ENCODE assay signal across 8 cellular contexts in genomic region chr2:43228782-43229659, GRCh38. TPM values are rescaled to one million over a fixed set of nuclear protein-coding genes. Genes with fewer than 3 reads are reported as not detected.
DNase-seq lines count a peak whose midpoint lies in the region; ATAC-seq, FAIRE-seq and TF ChIP-seq lines count a peak whose summit lies in the region.

No MANE protein-coding gene starts in this region.

- no peaks in the 10 kb centered on the region for H3K9me1 ChIP-seq in keratinocyte (ENCODE audit: control insufficient read depth, extremely low read depth, insufficient read depth, low read length)

- H3K4me2 ChIP-seq in keratinocyte (ENCODE audit: control insufficient read depth, extremely low read depth, insufficient read depth, low read depth, low read length) = peak overlapping the region; percentile 89

- H3K4me1 ChIP-seq in keratinocyte (ENCODE audit: control insufficient read depth, extremely low read depth, insufficient read depth, low read length) (peaks cover 19% of the 10 kb centered on the region), suprapubic skin (peaks cover 21% of the 10 kb centered on the region), BE2C (peaks cover 7% of the 10 kb centered on the region)

- ATAC-seq in activated CD4-positive, alpha-beta T cell treated with anti-CD3 and anti-CD28 coated beads for 36 hours = no peak
- ATAC-seq in activated T-helper 17 cell treated with anti-CD3 and anti-CD28 coated beads, Interleukin-2, amount 50 U/mL, for 72 hours (replicated peaks) = no peak
- ATAC-seq in GM19023 (IDR thresholded peaks at IDR 0.05; ENCODE audit: unreplicated experiment) = no peak

- POLR2A ChIA-PET in activated CD4-positive, alpha-beta T cell treated with anti-CD3 and anti-CD28 coated beads for 36 hours (lab: Charles Lee) = interaction anchor here (0.6 to 3.3 kb wide), 9 partner anchors 65 to 296 kb away, joined by 3 to 14 read pairs (median 4); no protein-coding TSS in a partner anchor

- peak overlapping the region; percentile 3 for H3K9ac ChIP-seq in keratinocyte (ENCODE audit: control insufficient read depth, extremely low read depth, insufficient read depth, low read length)

- H3K36me3 ChIP-seq in keratinocyte (ENCODE audit: control insufficient read depth in 2 of 2, extremely low read depth in 1 of 2, insufficient read depth in 2 of 2, low read length in 2 of 2) = peaks cover 11 to 17% of the 10 kb centered on the region in 2 experiments
- peaks cover 32% of the 10 kb centered on the region for H3K36me3 ChIP-seq in suprapubic skin
- peaks cover 18% of the 10 kb centered on the region for H3K36me3 ChIP-seq in BE2C

- no peak for TF ChIP-seq CTCF in keratinocyte (optimal IDR thresholded peaks at IDR 0.05 in 1 of 3, IDR thresholded peaks at IDR 0.05 in 1 of 3, conservative IDR thresholded peaks at IDR 0.05 in 1 of 3; ENCODE audit: extremely low read depth in 1 of 3, insufficient read depth in 2 of 3, low read length in 3 of 3)
- no peak for TF ChIP-seq CTCF in suprapubic skin (IDR thresholded peaks at IDR 0.05)
- TF ChIP-seq CTCF in BE2C (IDR thresholded peaks at IDR 0.05; ENCODE audit: low read depth, low read length) = no peak

- 29% methylated on average over 6 of the region's 6 CpGs for WGBS in suprapubic skin

- H2AFZ ChIP-seq in keratinocyte (ENCODE audit: control insufficient read depth, low read length) = no peak overlapping the region

- H3K9me3 Mint-ChIP-seq in activated CD4-positive, alpha-beta T cell treated with anti-CD3 and anti-CD28 coated beads for 36 hours (ENCODE audit: low read depth) = no peaks in the 10 kb centered on the region
- H3K9me3 Mint-ChIP-seq in activated T-helper 17 cell treated with anti-CD3 and anti-CD28 coated beads, Interleukin-2, amount 50 U/mL, for 72 hours = no peaks in the 10 kb centered on the region

- CTCF ChIA-PET in activated CD4-positive, alpha-beta T cell treated with anti-CD3 and anti-CD28 coated beads for 36 hours (lab: Charles Lee) = interaction anchor here (0.6 to 4.5 kb wide), 68 partner anchors 8 to 418 kb away, joined by 3 to 239 read pairs (median 4); no protein-coding TSS in a partner anchor

- H3K79me2 ChIP-seq in keratinocyte (ENCODE audit: control insufficient read depth, insufficient read depth, low read length) = peaks cover 38% of the 10 kb centered on the region

- TF ChIP-seq EP300 in suprapubic skin (IDR thresholded peaks at IDR 0.05) = no peak

- no peaks in the 10 kb centered on the region for H3K27me3 Mint-ChIP-seq in activated CD4-positive, alpha-beta T cell treated with anti-CD3 and anti-CD28 coated beads for 36 hours
- no peaks in the 10 kb centered on the region for H3K27me3 Mint-ChIP-seq in activated T-helper 17 cell treated with anti-CD3 and anti-CD28 coated beads, Interleukin-2, amount 50 U/mL, for 72 hours

- peak overlapping the region; percentile 36 for H3K4me3 Mint-ChIP-seq in activated CD4-positive, alpha-beta T cell treated with anti-CD3 and anti-CD28 coated beads for 36 hours
- peak overlapping the region; percentile 89 for H3K4me3 Mint-ChIP-seq in activated T-helper 17 cell treated with anti-CD3 and anti-CD28 coated beads, Interleukin-2, amount 50 U/mL, for 72 hours

- H3K27ac ChIP-seq in keratinocyte (ENCODE audit: control insufficient read depth, insufficient read depth, low read length) (peak overlapping the region; percentile 93), suprapubic skin (peak overlapping the region; percentile 97)

- H4K20me1 ChIP-seq in keratinocyte (ENCODE audit: control insufficient read depth, extremely low read depth, insufficient read depth, low read length) = peaks cover 16% of the 10 kb centered on the region

- peaks cover 16% of the 10 kb centered on the region for H3K36me3 Mint-ChIP-seq in activated CD4-positive, alpha-beta T cell treated with anti-CD3 and anti-CD28 coated beads for 36 hours (ENCODE audit: low read depth)
- peaks cover 49% of the 10 kb centered on the region for H3K36me3 Mint-ChIP-seq in activated T-helper 17 cell treated with anti-CD3 and anti-CD28 coated beads, Interleukin-2, amount 50 U/mL, for 72 hours (ENCODE audit: low read depth)

- H3K9me3 ChIP-seq in keratinocyte (ENCODE audit: control insufficient read depth, low read depth, low read length) (no peaks in the 10 kb centered on the region), suprapubic skin (no peaks in the 10 kb centered on the region), BE2C (no peaks in the 10 kb centered on the region)

- TF ChIP-seq POLR2A in suprapubic skin (IDR thresholded peaks at IDR 0.05) = no peak

- peak overlapping the region; percentile 73 for H3K27ac Mint-ChIP-seq in activated CD4-positive, alpha-beta T cell treated with anti-CD3 and anti-CD28 coated beads for 36 hours
- peak overlapping the region; percentile 84 for H3K27ac Mint-ChIP-seq in activated T-helper 17 cell treated with anti-CD3 and anti-CD28 coated beads, Interleukin-2, amount 50 U/mL, for 72 hours

- no peak for FAIRE-seq in keratinocyte (lab: Jason Lieb, UNC)

- dilution Hi-C loops in keratinocyte (cut with MboI; ENCODE audit: extremely low pct_ligation_motif_present, low sequenced_read_pairs) = no loop called here

- H3K4me1 Mint-ChIP-seq in activated CD4-positive, alpha-beta T cell treated with anti-CD3 and anti-CD28 coated beads for 36 hours = peaks cover 24% of the 10 kb centered on the region
- peaks cover 12% of the 10 kb centered on the region for H3K4me1 Mint-ChIP-seq in activated T-helper 17 cell treated with anti-CD3 and anti-CD28 coated beads, Interleukin-2, amount 50 U/mL, for 72 hours

- intact Hi-C loops in activated CD4-positive, alpha-beta T cell treated with anti-CD3 and anti-CD28 coated beads for 36 hours (cut with DNase I, micrococcal nuclease) = loop anchor here (1.0 to 10.0 kb wide), 17 partner anchors 98 to 734 kb away; partner anchors contain the start of gene KCNG3 (in 1 of the 2)
- intact Hi-C loops in posterior cingulate gyrus (cut with DNase I) = loop anchor here (1.0 to 2.0 kb wide), 4 partner anchors 205 to 400 kb away; no protein-coding TSS in a partner anchor

- no peak overlapping the region for H3K4me3 ChIP-seq in keratinocyte (ENCODE audit: control insufficient read depth in 2 of 3, extremely low read depth in 1 of 3, insufficient read depth in 2 of 3, low read depth in 1 of 3, low read length in 3 of 3)
- peak overlapping the region; percentile 90 for H3K4me3 ChIP-seq in suprapubic skin
- no peak overlapping the region for H3K4me3 ChIP-seq in BE2C (ENCODE audit: low read depth, low read length)

- H3K27me3 ChIP-seq in keratinocyte (ENCODE audit: control insufficient read depth, extremely low read depth, insufficient read depth, low read length) = no peaks in the 10 kb centered on the region
- H3K27me3 ChIP-seq in suprapubic skin = no peaks in the 10 kb centered on the region
- H3K27me3 ChIP-seq in BE2C = no peaks in the 10 kb centered on the region

- no peak for DNase-seq in activated CD4-positive, alpha-beta T cell treated with anti-CD3 and anti-CD28 coated beads for 36 hours
- DNase-seq in activated CD4-positive, alpha-beta T cell treated with anti-CD3 and anti-CD28 coated beads, Interleukin-2, amount 50 U/mL, for 4 hours = no peak
- DNase-seq in keratinocyte (ENCODE audit: low read depth, low spot score) (no peak), suprapubic skin (ENCODE audit: low spot score in 2 of 2) (no peak), BE2C (no peak), posterior cingulate gyrus (no peak)

RNA-seq across cellular contexts. Expression of gene ZFP36L2, which starts 2.6 kb away (rescaled TPM):
- total RNA-seq in activated CD4-positive, alpha-beta T cell treated with anti-CD3 and anti-CD28 coated beads for 36 hours = 10 to 100 TPM; 74.4 to 77.7 TPM
- 100 to 1,000 TPM in 1 of 2 donors, 10 to 100 TPM in 1; 57.8 to 185 TPM for total RNA-seq in activated T-helper 17 cell treated with anti-CD3 and anti-CD28 coated beads, Interleukin-2, amount 50 U/mL, for 72 hours
- 27.1 to 52.4 TPM (median 48.5 TPM) in 3 replicates for polyA plus RNA-seq in keratinocyte
- 190 TPM for polyA plus RNA-seq in keratinocyte (2011; ENCODE audit: low read depth)
- polyA plus RNA-seq in keratinocyte (2011; cell fraction: cytosol; rRNA removed) = 38.1 and 45.1 TPM in 2 replicates
- polyA plus RNA-seq in keratinocyte (2011; cell fraction: nucleus; rRNA removed) = 77.7 and 84.9 TPM in 2 replicates
- polyA plus RNA-seq in keratinocyte (2012; ENCODE audit: low replicate concordance) = 151 and 162 TPM in 2 replicates
- polyA minus RNA-seq in keratinocyte = 7.8 to 24.2 TPM (median 16.0 TPM) in 3 replicates
- polyA minus RNA-seq in keratinocyte (2011; cell fraction: cytosol; rRNA and poly(A)+ RNA removed) = 89.6 TPM
- 50.5 and 70.1 TPM in 2 replicates for polyA minus RNA-seq in keratinocyte (2011; cell fraction: nucleus; rRNA and poly(A)+ RNA removed)
- total RNA-seq in suprapubic skin = 100 to 1,000 TPM; 198 to 238 (median 223) TPM
- polyA plus RNA-seq in BE2C (2012; ENCODE audit: insufficient read depth, insufficient read length, low read depth) = 17.9 TPM
